ENCODE assay signal across 10 cellular contexts in the genomic region with DNA sequence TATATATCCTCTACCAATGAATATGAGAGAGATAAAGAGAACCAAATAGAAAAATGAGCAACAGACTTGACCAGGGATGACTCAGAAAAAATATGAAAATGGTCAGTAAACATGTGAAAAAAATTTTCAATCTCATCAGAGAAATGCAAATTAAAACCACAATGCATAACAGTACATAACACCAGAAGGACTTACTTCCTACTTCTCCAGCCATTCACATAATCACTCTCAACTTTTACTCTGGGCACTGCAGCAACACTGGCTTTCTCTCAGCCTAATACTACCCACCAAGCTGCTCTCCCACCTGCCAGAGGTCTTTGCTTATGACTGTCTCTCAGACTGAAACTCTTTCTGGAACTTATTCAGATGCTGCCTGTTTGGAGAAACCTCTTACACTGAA.
DNase-seq lines count a peak whose midpoint lies in the region; ATAC-seq and TF ChIP-seq lines count a peak whose summit lies in the region.
"Had no signal": no experiment of that assay in that cellular context is flagged by ENCODE, and none has a peak within 500 bp of the region (broad histone marks: within the 10 kb centered on the region; RNA-seq: fewer than 3 reads in every experiment).

No MANE protein-coding gene starts in this region.

- peak; percentile 98 for ATAC-seq in GM18499 (IDR thresholded peaks at IDR 0.05; ENCODE audit: insufficient read depth, unreplicated experiment)
- ATAC-seq in HG03060 (IDR thresholded peaks at IDR 0.05; ENCODE audit: low read depth, unreplicated experiment), result peak; percentile 99
- ATAC-seq: activated T-cell treated with anti-CD3 and anti-CD28 coated beads, Interleukin-2, amount 50 U/mL, for 4 hours; pancreas had no signal

- DNase-seq in GM20000 (ENCODE audit: low spot score) (peak; percentile 21), OCI-M1 (lab: John Stamatoyannopoulos, UW) (peak; percentile 62), NCI-H345 (lab: John Stamatoyannopoulos, UW) (no peak), NCI-H2196 treated with DMSO at 0.1 percent for 48 hours (lab: John Stamatoyannopoulos, UW; ENCODE audit: unreplicated experiment) (no peak), EL (no peak)
- DNase-seq in activated CD4-positive, alpha-beta T cell treated with anti-CD3 and anti-CD28 coated beads for 48 hours, result no peak
- DNase-seq: activated T-cell treated with anti-CD3 and anti-CD28 coated beads, Interleukin-2, amount 50 U/mL, for 4 hours; pancreas had no signal

- no peak for TF ChIP-seq CTCF in GM20000 (IDR thresholded peaks at IDR 0.05; ENCODE audit: extremely low read depth, missing control alignments)

Comparison
In these comparisons a context has a peak if more than half of its experiments do, and no peak if none do; other contexts are left out.
1. DNase-seq: peak in GM20000 (single experiment) and OCI-M1 (single experiment); none in NCI-H345 (single experiment), NCI-H2196 treated with DMSO at 0.1 percent for 48 hours (single experiment), EL (single experiment) and activated CD4-positive, alpha-beta T cell treated with anti-CD3 and anti-CD28 coated beads for 48 hours (single experiment).